23 cellular contexts compared by ENCODE assay signal in genomic region chr3:55246016-55246415, GRCh38.
DNase-seq lines count a peak whose midpoint lies in the region; TF ChIP-seq lines count a peak whose summit lies in the region.
"Had no signal": no experiment of that assay in that cellular context is flagged by ENCODE, and none has a peak within 500 bp of the region (broad histone marks: within the 10 kb centered on the region; RNA-seq: fewer than 3 reads in every experiment).

No MANE protein-coding gene starts in this region.

- in situ Hi-C loops in GM13976 (cut with MboI; ENCODE audit: low sequenced_read_pairs, unreplicated experiment): no loop called here

- peaks cover 8% of the 10 kb centered on the region for H3K9me3 Mint-ChIP-seq in HFFc6
- H3K9me3 Mint-ChIP-seq: activated naive CD4-positive, alpha-beta T cell treated with anti-CD3 and anti-CD28 coated beads, Interleukin-2, amount 50 U/mL, for 24 hours had no signal

- peaks cover 7% of the 10 kb centered on the region; the same call in 1 of the 2 replicates for H3K4me1 Mint-ChIP-seq in HFFc6 (ENCODE audit: low read depth)
- H3K4me1 Mint-ChIP-seq: activated CD4-positive, alpha-beta T cell treated with anti-CD3 and anti-CD28 coated beads for 36 hours; activated CD8-positive, alpha-beta memory T cell treated with anti-CD3 and anti-CD28 coated beads, Interleukin-2, amount 10 ng/mL, durations not matched to agents 7 days and 5 days; activated naive CD4-positive, alpha-beta T cell treated with anti-CD3 and anti-CD28 coated beads, Interleukin-2, amount 50 U/mL, for 24 hours; CD4-positive, alpha-beta memory T cell had no signal

- H3K36me3 ChIP-seq in skeletal muscle satellite cell (ENCODE audit: insufficient read depth, low read length): no peaks in the 10 kb centered on the region
- H3K36me3 ChIP-seq: colonic mucosa, HAP-1, heart left ventricle, right lobe of liver, vagina had no signal

- no peaks in the 10 kb centered on the region for H3K27me3 ChIP-seq in skeletal muscle satellite cell (ENCODE audit: control insufficient read depth, insufficient read depth, low read length)
- H3K27me3 ChIP-seq: colonic mucosa, right lobe of liver, vagina had no signal

- peaks cover 4% of the 10 kb centered on the region for H3K4me1 ChIP-seq in skeletal muscle satellite cell (ENCODE audit: control insufficient read depth, insufficient read depth, low read length)
- H3K4me1 ChIP-seq: colonic mucosa, HAP-1, heart left ventricle, parathyroid adenoma, right lobe of liver, vagina had no signal

- 0 out of 2 replicates have a peak, but pooled peaks cover 9% of the 10 kb centered on the region for H3K36me3 Mint-ChIP-seq in HFFc6 (ENCODE audit: low read depth)
- H3K36me3 Mint-ChIP-seq: activated CD8-positive, alpha-beta memory T cell treated with anti-CD3 and anti-CD28 coated beads, Interleukin-2, amount 10 ng/mL, durations not matched to agents 7 days and 5 days; activated naive CD4-positive, alpha-beta T cell treated with anti-CD3 and anti-CD28 coated beads, Interleukin-2, amount 50 U/mL, for 24 hours had no signal

- no peak overlapping the region; the same call in 1 of the 2 replicates for H3K27ac Mint-ChIP-seq in HFFc6
- H3K27ac Mint-ChIP-seq: activated CD4-positive, alpha-beta T cell treated with anti-CD3 and anti-CD28 coated beads for 36 hours; activated CD8-positive, alpha-beta memory T cell treated with anti-CD3 and anti-CD28 coated beads, Interleukin-2, amount 10 ng/mL, durations not matched to agents 7 days and 5 days; activated naive CD4-positive, alpha-beta T cell treated with anti-CD3 and anti-CD28 coated beads, Interleukin-2, amount 50 U/mL, for 24 hours; natural killer cell treated with Interleukin-12 subunit alpha and Interleukin-12 subunit beta and Interleukin-15 and Interleukin-18, amount 100 ng/mL, for 72 hours had no signal

- H3K9me3 ChIP-seq in skeletal muscle satellite cell (replicated peaks; ENCODE audit: low read length): no peaks in the 10 kb centered on the region
- H3K9me3 ChIP-seq: colonic mucosa, HAP-1, right lobe of liver, vagina had no signal

- peak overlapping the region; percentile 11 for H3K9ac ChIP-seq in skeletal muscle satellite cell (ENCODE audit: low read depth, low read length)
- H3K9ac ChIP-seq: KMS-11, parathyroid adenoma had no signal

- peak overlapping the region; percentile 69; the same call in 1 of the 2 replicates for H3K4me3 Mint-ChIP-seq in HFFc6
- H3K4me3 Mint-ChIP-seq: activated CD4-positive, alpha-beta T cell treated with anti-CD3 and anti-CD28 coated beads for 36 hours; activated CD8-positive, alpha-beta memory T cell treated with anti-CD3 and anti-CD28 coated beads, Interleukin-2, amount 10 ng/mL, durations not matched to agents 7 days and 5 days; activated naive CD4-positive, alpha-beta T cell treated with anti-CD3 and anti-CD28 coated beads, Interleukin-2, amount 50 U/mL, for 24 hours; CD4-positive, alpha-beta memory T cell; natural killer cell treated with Interleukin-12 subunit alpha and Interleukin-12 subunit beta and Interleukin-15 and Interleukin-18, amount 100 ng/mL, for 72 hours had no signal

- TF ChIP-seq CTCF in HFFc6 (IDR thresholded peaks at IDR 0.05): no peak
- no peak for TF ChIP-seq CTCF in coronary artery (IDR thresholded peaks at IDR 0.05)
- no peak for TF ChIP-seq CTCF in GM13976 (IDR thresholded peaks at IDR 0.05; ENCODE audit: borderline replicate concordance, control extremely low read depth, extremely low read depth, insufficient read depth, missing control alignments)

- H3K4me3 ChIP-seq in skeletal muscle satellite cell (ENCODE audit: low read length): peak overlapping the region; percentile 26
- no peak overlapping the region for H3K4me3 ChIP-seq in coronary artery
- H3K4me3 ChIP-seq: colonic mucosa, HAP-1, right lobe of liver, vagina had no signal

- H3K4me2 ChIP-seq in skeletal muscle satellite cell (ENCODE audit: low read length): peak overlapping the region; percentile 72
- H3K4me2 ChIP-seq: KMS-11 had no signal

- H3K27ac ChIP-seq in coronary artery: no peak overlapping the region
- H3K27ac ChIP-seq: colonic mucosa, heart left ventricle, KMS-11, parathyroid adenoma, right lobe of liver, vagina had no signal

- H3K27me3 Mint-ChIP-seq in HFFc6 (ENCODE audit: insufficient read depth): no peaks in the 10 kb centered on the region
- H3K27me3 Mint-ChIP-seq: activated CD4-positive, alpha-beta T cell treated with anti-CD3 and anti-CD28 coated beads for 36 hours; activated CD8-positive, alpha-beta memory T cell treated with anti-CD3 and anti-CD28 coated beads, Interleukin-2, amount 10 ng/mL, durations not matched to agents 7 days and 5 days; activated naive CD4-positive, alpha-beta T cell treated with anti-CD3 and anti-CD28 coated beads, Interleukin-2, amount 50 U/mL, for 24 hours; CD4-positive, alpha-beta memory T cell; natural killer cell treated with Interleukin-12 subunit alpha and Interleukin-12 subunit beta and Interleukin-15 and Interleukin-18, amount 100 ng/mL, for 72 hours had no signal

- DNase-seq in HFFc6 (no peak), amniotic epithelial cell (ENCODE audit: low read depth) (peak; percentile 67), fibroblast of the conjunctiva (ENCODE audit: low read depth) (peak; percentile 6), coronary artery (ENCODE audit: low spot score) (no peak), GM13976 (ENCODE audit: low spot score) (no peak), SK-N-DZ (ENCODE audit: low spot score) (no peak)
- DNase-seq: activated CD4-positive, alpha-beta T cell treated with anti-CD3 and anti-CD28 coated beads for 36 hours; activated CD8-positive, alpha-beta memory T cell treated with anti-CD3 and anti-CD28 coated beads, Interleukin-2, amount 10 ng/mL, durations not matched to agents 7 days and 5 days; CD4-positive, alpha-beta memory T cell; colonic mucosa; GDM1; heart left ventricle; midbrain; NCI-H1694 treated with DMSO at 0.1 percent for 48 hours; NCI-H774; right lobe of liver had no signal

Comparison
In these comparisons a context has a peak if more than half of its experiments do, and no peak if none do; other contexts are left out.
1. DNase-seq: peak in amniotic epithelial cell (single experiment) and fibroblast of the conjunctiva (single experiment); none in HFFc6 (single experiment), coronary artery (single experiment), GM13976 (single experiment) and SK-N-DZ (single experiment).